In genomic region chr15:84955089-84955848, GRCh38 we compare ENCODE assay signal across 8 cellular contexts. TPM values are rescaled to one million over a fixed set of nuclear protein-coding genes. Genes with fewer than 3 reads are reported as not detected.
DNase-seq lines count a peak whose midpoint lies in the region; ATAC-seq and TF ChIP-seq lines count a peak whose summit lies in the region.

No MANE protein-coding gene starts in this region.

- DNase-seq in AG04449 (ENCODE audit: low read depth, low spot score): no peak
- DNase-seq in NCI-H460 (ENCODE audit: extremely low read depth, low read depth): peak; percentile 78
- DNase-seq in activated CD8-positive, alpha-beta memory T cell treated with anti-CD3 and anti-CD28 coated beads, Interleukin-2, amount 10 ng/mL, durations not matched to agents 7 days and 5 days: peak; percentile 46
- DNase-seq in epidermal melanocyte (ENCODE audit: insufficient read length, low spot score): peak; percentile 60

- TF ChIP-seq CTCF in AG04449 (IDR thresholded peaks at IDR 0.05; ENCODE audit: insufficient read depth, low read length, missing control alignments): peak; percentile 88

- H3K27me3 ChIP-seq in muscle layer of duodenum (ENCODE audit: low read depth, low read length): no peaks in the 10 kb centered on the region
- no peaks in the 10 kb centered on the region for H3K27me3 ChIP-seq in stomach smooth muscle (ENCODE audit: control insufficient read depth in 1 of 2, insufficient read depth in 2 of 2, low read length in 2 of 2)

- no peaks in the 10 kb centered on the region for H3K36me3 ChIP-seq in muscle layer of duodenum (ENCODE audit: control insufficient read depth in 1 of 2, insufficient read depth in 2 of 2, low read length in 2 of 2)
- H3K36me3 ChIP-seq in stomach smooth muscle (ENCODE audit: control insufficient read depth in 2 of 2, insufficient read depth in 2 of 2, low read length in 2 of 2): no peaks in the 10 kb centered on the region

- H3K9ac ChIP-seq in stomach smooth muscle (ENCODE audit: low read length in 2 of 2): no peak overlapping the region

- no peak overlapping the region for H3K4me3 Mint-ChIP-seq in activated CD8-positive, alpha-beta memory T cell treated with anti-CD3 and anti-CD28 coated beads, Interleukin-2, amount 10 ng/mL, durations not matched to agents 7 days and 5 days

- H3K4me1 ChIP-seq in muscle layer of duodenum (ENCODE audit: control insufficient read depth in 1 of 2, insufficient read depth in 2 of 2, low read length in 2 of 2) (peaks cover 0 to 4% of the 10 kb centered on the region in 2 donors), stomach smooth muscle (ENCODE audit: control insufficient read depth, insufficient read depth, low read length) (peaks cover 7% of the 10 kb centered on the region)

- no peak overlapping the region for H3K27ac ChIP-seq in muscle layer of duodenum (ENCODE audit: low read length)
- no peak overlapping the region for H3K27ac ChIP-seq in stomach smooth muscle (ENCODE audit: low read length)

- no peaks in the 10 kb centered on the region for H3K9me3 ChIP-seq in muscle layer of duodenum (ENCODE audit: control insufficient read depth in 1 of 2, low read length in 2 of 2)
- H3K9me3 ChIP-seq in stomach smooth muscle (ENCODE audit: control insufficient read depth in 2 of 2, low read length in 2 of 2): no peaks in the 10 kb centered on the region

- peaks cover 3% of the 10 kb centered on the region for H3K4me1 Mint-ChIP-seq in activated CD8-positive, alpha-beta memory T cell treated with anti-CD3 and anti-CD28 coated beads, Interleukin-2, amount 10 ng/mL, durations not matched to agents 7 days and 5 days

- H3K9me3 Mint-ChIP-seq in activated CD8-positive, alpha-beta memory T cell treated with anti-CD3 and anti-CD28 coated beads, Interleukin-2, amount 10 ng/mL, durations not matched to agents 7 days and 5 days (ENCODE audit: low read depth): no peaks in the 10 kb centered on the region

- no peaks in the 10 kb centered on the region for H3K36me3 Mint-ChIP-seq in activated CD8-positive, alpha-beta memory T cell treated with anti-CD3 and anti-CD28 coated beads, Interleukin-2, amount 10 ng/mL, durations not matched to agents 7 days and 5 days

- H3K4me3 ChIP-seq in AG04449 (ENCODE audit: low read depth, low read length) (peak overlapping the region; percentile 42), muscle layer of duodenum (ENCODE audit: low read depth in 1 of 2, low read length in 2 of 2) (peak overlapping the region; percentile 36 to 55), stomach smooth muscle (ENCODE audit: low read length in 2 of 2) (peak overlapping the region; percentile 43 to 66)

- H3K27me3 Mint-ChIP-seq in activated CD8-positive, alpha-beta memory T cell treated with anti-CD3 and anti-CD28 coated beads, Interleukin-2, amount 10 ng/mL, durations not matched to agents 7 days and 5 days: peaks cover 30% of the 10 kb centered on the region

- CTCF ChIA-PET in AG04449 (lab: Yijun Ruan, JAX): interaction anchor here (0.7 to 8.2 kb wide), 19 partner anchors 11 to 302 kb away, joined by 3 to 134 read pairs (median 3); no protein-coding TSS in a partner anchor
- CTCF ChIA-PET in activated CD8-positive, alpha-beta memory T cell treated with anti-CD3 and anti-CD28 coated beads, Interleukin-2, amount 10 ng/mL, durations not matched to agents 7 days and 5 days (lab: Charles Lee): interaction anchor here (0.9 to 1.3 kb wide), 4 partner anchors 87 to 214 kb away, joined by 3 to 6 read pairs (median 4); no protein-coding TSS in a partner anchor

- no peak overlapping the region for H3K27ac Mint-ChIP-seq in activated CD8-positive, alpha-beta memory T cell treated with anti-CD3 and anti-CD28 coated beads, Interleukin-2, amount 10 ng/mL, durations not matched to agents 7 days and 5 days

- ATAC-seq in GM19023 (IDR thresholded peaks at IDR 0.05; ENCODE audit: unreplicated experiment) (peak; percentile 63), GM18511 (IDR thresholded peaks at IDR 0.05; ENCODE audit: unreplicated experiment) (no peak)
- ATAC-seq in activated CD8-positive, alpha-beta memory T cell treated with anti-CD3 and anti-CD28 coated beads, Interleukin-2, amount 10 ng/mL, durations not matched to agents 7 days and 5 days: peak; percentile 51

- POLR2A ChIA-PET in AG04449 (lab: Yijun Ruan, JAX): no interaction called here

RNA-seq across cellular contexts. Expression of gene PDE8A, which starts 26.4 kb away (rescaled TPM):
- 39.7 and 44.6 TPM in 2 replicates for total RNA-seq in NCI-H460 (2014; rRNA removed; shearing (Covaris generic))
- 55.3 and 74.6 TPM in 2 replicates for polyA plus RNA-seq in NCI-H460 (2014; cell fraction: nucleus; rRNA removed)
- 10 to 100 TPM; 17.7 to 21.1 TPM for total RNA-seq in activated CD8-positive, alpha-beta memory T cell treated with anti-CD3 and anti-CD28 coated beads, Interleukin-2, amount 10 ng/mL, durations not matched to agents 7 days and 5 days
